Comparison of ENCODE assay signal across 2 cellular contexts in genomic region chr19:41919948-41920712, GRCh38.
TF ChIP-seq lines count a peak whose summit lies in the region.

No MANE protein-coding gene starts in this region.

TF ChIP-seq in HCT116, 20 proteins besides CTCF, POLR2A, EP300 and RAD21:
- TF ChIP-seq ZBTB33 (IDR thresholded peaks at IDR 0.05; ENCODE audit: extremely low read depth, insufficient replicate concordance, low read length) (no peak), EGR1 (IDR thresholded peaks at IDR 0.05; ENCODE audit: low read depth) (no peak), CEBPB (IDR thresholded peaks at IDR 0.05; ENCODE audit: low read depth) (no peak), EZH2 (IDR thresholded peaks at IDR 0.05) (no peak), ELF1 (IDR thresholded peaks at IDR 0.05; ENCODE audit: borderline replicate concordance, low read depth) (no peak)

TF ChIP-seq in H1, 55 proteins besides CTCF, POLR2A, EP300 and RAD21:
- TF ChIP-seq RFX5 (IDR thresholded peaks at IDR 0.05; ENCODE audit: borderline replicate concordance, low read depth, low read length): no peak
- no peak for TF ChIP-seq CTBP2 (IDR thresholded peaks at IDR 0.05; ENCODE audit: borderline replicate concordance, insufficient read depth, insufficient read length, low read length)
- TF ChIP-seq JUN (IDR thresholded peaks at IDR 0.05; ENCODE audit: low read depth, low read length): no peak
- TF ChIP-seq EGR1 (IDR thresholded peaks at IDR 0.05; ENCODE audit: borderline replicate concordance, low read depth, low read length): no peak
- TF ChIP-seq TBP (IDR thresholded peaks at IDR 0.05; ENCODE audit: low read depth, low read length): no peak
- TF ChIP-seq JUND (IDR thresholded peaks at IDR 0.05; ENCODE audit: low read length): no peak
- TF ChIP-seq PHF8 (conservative IDR thresholded peaks at IDR 0.05; ENCODE audit: low read depth, low read length): no peak
- no peak for TF ChIP-seq KDM1A (IDR thresholded peaks at IDR 0.05; ENCODE audit: borderline replicate concordance, low read length)
- TF ChIP-seq CEBPB (IDR thresholded peaks at IDR 0.05; ENCODE audit: low read depth, low read length): no peak
- TF ChIP-seq USF2 (IDR thresholded peaks at IDR 0.05; ENCODE audit: low read length): no peak
